Comparison of ENCODE assay signal across 23 cellular contexts in genomic region chr2:23495661-23496114, GRCh38.
DNase-seq lines count a peak whose midpoint lies in the region; ATAC-seq and TF ChIP-seq lines count a peak whose summit lies in the region.
"Had no signal": no experiment of that assay in that cellular context is flagged by ENCODE, and none has a peak within 500 bp of the region (broad histone marks: within the 10 kb centered on the region; RNA-seq: fewer than 3 reads in every experiment).

No MANE protein-coding gene starts in this region.

- H3K4me3 ChIP-seq in BE2C (ENCODE audit: low read depth, low read length), result no peak overlapping the region

- no peaks in the 10 kb centered on the region for H3K9me3 ChIP-seq in BE2C

- no peaks in the 10 kb centered on the region for H3K27me3 ChIP-seq in BE2C

- H3K36me3 ChIP-seq in BE2C, result no peaks in the 10 kb centered on the region

- H3K27ac Mint-ChIP-seq in natural killer cell treated with Interleukin-12 subunit alpha and Interleukin-12 subunit beta and Interleukin-15 and Interleukin-18, amount 100 ng/mL, for 72 hours, result no peak overlapping the region
- H3K27ac Mint-ChIP-seq in natural killer cell (no peak overlapping the region), neural crest cell (ENCODE audit: unreplicated experiment) (peak overlapping the region; percentile 59)
- H3K27ac Mint-ChIP-seq: activated CD8-positive, alpha-beta T cell treated with anti-CD3 and anti-CD28 coated beads for 36 hours; activated naive CD4-positive, alpha-beta T cell treated with anti-CD3 and anti-CD28 coated beads, Interleukin-2, amount 50 U/mL, for 24 hours; activated T-cell treated with anti-CD3 and anti-CD28 coated beads, Interleukin-2, amount 50 U/mL, for 24 hours; CD4-positive, CD25-positive, alpha-beta regulatory T cell; effector memory CD8-positive, alpha-beta T cell; stimulated activated naive CD8-positive, alpha-beta T cell treated with anti-CD3 and anti-CD28 coated beads, Interleukin-15, amount 100 ng/mL, for 72 hours had no signal

- no peak for ATAC-seq in natural killer cell treated with Interleukin-12 subunit alpha and Interleukin-12 subunit beta and Interleukin-15 and Interleukin-18, amount 100 ng/mL, for 72 hours
- ATAC-seq in natural killer cell, result no peak
- ATAC-seq: activated CD8-positive, alpha-beta T cell treated with anti-CD3 and anti-CD28 coated beads for 36 hours; effector memory CD8-positive, alpha-beta T cell; stimulated activated naive CD8-positive, alpha-beta T cell treated with anti-CD3 and anti-CD28 coated beads, Interleukin-15, amount 100 ng/mL, for 72 hours had no signal

- TF ChIP-seq CTCF in natural killer cell (IDR thresholded peaks at IDR 0.05) (no peak), neural crest cell (conservative IDR thresholded peaks at IDR 0.05) (no peak), BE2C (IDR thresholded peaks at IDR 0.05; ENCODE audit: low read depth, low read length) (no peak)

- no peaks in the 10 kb centered on the region for H3K36me3 Mint-ChIP-seq in natural killer cell treated with Interleukin-12 subunit alpha and Interleukin-12 subunit beta and Interleukin-15 and Interleukin-18, amount 100 ng/mL, for 72 hours
- no peaks in the 10 kb centered on the region for H3K36me3 Mint-ChIP-seq in natural killer cell
- no peaks in the 10 kb centered on the region for H3K36me3 Mint-ChIP-seq in neural crest cell (ENCODE audit: low read depth)
- H3K36me3 Mint-ChIP-seq: activated naive CD4-positive, alpha-beta T cell treated with anti-CD3 and anti-CD28 coated beads, Interleukin-2, amount 50 U/mL, for 24 hours; CD4-positive, CD25-positive, alpha-beta regulatory T cell had no signal

- H3K4me1 ChIP-seq in BE2C, result peaks cover 43% of the 10 kb centered on the region
- H3K4me1 ChIP-seq: parathyroid adenoma had no signal

- H3K4me1 Mint-ChIP-seq in natural killer cell treated with Interleukin-12 subunit alpha and Interleukin-12 subunit beta and Interleukin-15 and Interleukin-18, amount 100 ng/mL, for 72 hours (ENCODE audit: low read depth in 2 of 2), result peaks cover 5 to 8% of the 10 kb centered on the region in 2 donors
- H3K4me1 Mint-ChIP-seq in natural killer cell, result peaks cover 9 to 10% of the 10 kb centered on the region in 2 donors
- peaks cover 43% of the 10 kb centered on the region for H3K4me1 Mint-ChIP-seq in neural crest cell

- intact Hi-C loops in natural killer cell (cut with micrococcal nuclease), result no loop called here

- DNase-seq in natural killer cell treated with Interleukin-12 subunit alpha and Interleukin-12 subunit beta and Interleukin-15 and Interleukin-18, amount 100 ng/mL, for 72 hours (ENCODE audit: low spot score), result peak; percentile 56
- DNase-seq in natural killer cell (no peak), astrocyte of the hippocampus (ENCODE audit: low read depth, low spot score) (peak; percentile 66), neural crest cell (ENCODE audit: low read depth, low spot score) (no peak), BE2C (no peak), T-helper 2 cell (no peak), ureter (ENCODE audit: low spot score) (no peak), NCI-H2081 (lab: John Stamatoyannopoulos, UW) (no peak)
- DNase-seq: activated CD8-positive, alpha-beta T cell treated with anti-CD3 and anti-CD28 coated beads for 36 hours; activated T-cell treated with anti-CD3 and anti-CD28 coated beads, Interleukin-2, amount 50 U/mL, for 24 hours; CD4-positive, CD25-positive, alpha-beta regulatory T cell; DMS79; effector memory CD8-positive, alpha-beta T cell; glutamatergic neuron; KG1; NCI-H187 treated with DMSO at 0.1 percent for 48 hours; NCI-H526; SHP77 treated with DMSO at 0.1 percent for 48 hours; small intestine; stimulated activated CD4-positive, alpha-beta T cell treated with anti-CD3 and anti-CD28 coated beads, Interleukin-4, amount 100 ng/mL, for 1 hour; stimulated activated naive CD8-positive, alpha-beta T cell treated with anti-CD3 and anti-CD28 coated beads, Interleukin-15, amount 100 ng/mL, for 72 hours had no signal

- H3K9me3 Mint-ChIP-seq in natural killer cell treated with Interleukin-12 subunit alpha and Interleukin-12 subunit beta and Interleukin-15 and Interleukin-18, amount 100 ng/mL, for 72 hours, result no peaks in the 10 kb centered on the region
- H3K9me3 Mint-ChIP-seq in natural killer cell (no peaks in the 10 kb centered on the region), neural crest cell (no peaks in the 10 kb centered on the region)
- H3K9me3 Mint-ChIP-seq: activated CD8-positive, alpha-beta T cell treated with anti-CD3 and anti-CD28 coated beads for 36 hours; activated naive CD4-positive, alpha-beta T cell treated with anti-CD3 and anti-CD28 coated beads, Interleukin-2, amount 50 U/mL, for 24 hours; activated T-cell treated with anti-CD3 and anti-CD28 coated beads, Interleukin-2, amount 50 U/mL, for 24 hours; CD4-positive, CD25-positive, alpha-beta regulatory T cell; effector memory CD8-positive, alpha-beta T cell; stimulated activated naive CD8-positive, alpha-beta T cell treated with anti-CD3 and anti-CD28 coated beads, Interleukin-15, amount 100 ng/mL, for 72 hours had no signal

- H3K4me3 Mint-ChIP-seq in natural killer cell treated with Interleukin-12 subunit alpha and Interleukin-12 subunit beta and Interleukin-15 and Interleukin-18, amount 100 ng/mL, for 72 hours, result no peak overlapping the region
- H3K4me3 Mint-ChIP-seq in natural killer cell, result no peak overlapping the region
- H3K4me3 Mint-ChIP-seq in neural crest cell, result no peak overlapping the region
- H3K4me3 Mint-ChIP-seq: activated CD8-positive, alpha-beta T cell treated with anti-CD3 and anti-CD28 coated beads for 36 hours; activated T-cell treated with anti-CD3 and anti-CD28 coated beads, Interleukin-2, amount 50 U/mL, for 24 hours; CD4-positive, CD25-positive, alpha-beta regulatory T cell; effector memory CD8-positive, alpha-beta T cell had no signal

- H3K27me3 Mint-ChIP-seq in natural killer cell treated with Interleukin-12 subunit alpha and Interleukin-12 subunit beta and Interleukin-15 and Interleukin-18, amount 100 ng/mL, for 72 hours, result peaks cover 24 to 40% of the 10 kb centered on the region in 2 donors
- H3K27me3 Mint-ChIP-seq in natural killer cell (ENCODE audit: low read depth in 2 of 2), result peaks cover 15 to 43% of the 10 kb centered on the region in 2 donors
- H3K27me3 Mint-ChIP-seq in neural crest cell (ENCODE audit: low read depth), result no peaks in the 10 kb centered on the region
- H3K27me3 Mint-ChIP-seq: activated naive CD4-positive, alpha-beta T cell treated with anti-CD3 and anti-CD28 coated beads, Interleukin-2, amount 50 U/mL, for 24 hours had no signal

Comparison
In these comparisons a context has a peak if more than half of its experiments do, and no peak if none do; other contexts are left out.
1. DNase-seq: peak in natural killer cell treated with Interleukin-12 subunit alpha and Interleukin-12 subunit beta and Interleukin-15 and Interleukin-18, amount 100 ng/mL, for 72 hours (single experiment) and astrocyte of the hippocampus (single experiment); none in natural killer cell (single experiment), neural crest cell (single experiment), BE2C (single experiment), T-helper 2 cell (0 of 5), ureter (single experiment) and NCI-H2081 (0 of 2).